In genomic region chr4:27000820-27001219, GRCh38 we compare ENCODE assay signal across 8 cellular contexts.
A peak's percentile ranks its signal among the peaks of the same experiment; 100 is the strongest.
DNase-seq lines count a peak whose midpoint lies in the region; ATAC-seq and TF ChIP-seq lines count a peak whose summit lies in the region.

No MANE protein-coding gene starts in this region.

- H2AFZ ChIP-seq in osteoblast (ENCODE audit: low read length): no peak overlapping the region

- peak; percentile 85 for ATAC-seq in HG02759 (IDR thresholded peaks at IDR 0.05; ENCODE audit: unreplicated experiment)

- in situ Hi-C loops in SK-MEL-5 (cut with HindIII; ENCODE audit: low pct_unique_long_range_greater_than_20kb, low sequenced_read_pairs): no loop called here

- no peak overlapping the region for H3K4me2 ChIP-seq in osteoblast (ENCODE audit: insufficient read depth, low read length)

- H3K79me2 ChIP-seq in osteoblast (ENCODE audit: insufficient read depth, low read length): no peaks in the 10 kb centered on the region

- no peak overlapping the region for H3K4me3 ChIP-seq in osteoblast (ENCODE audit: insufficient read depth, low read length)

- TF ChIP-seq CTCF in osteoblast (IDR thresholded peaks at IDR 0.05; ENCODE audit: extremely low read depth, low read depth, low read length): peak; percentile 9

- H4K20me1 ChIP-seq in osteoblast (ENCODE audit: insufficient read depth, low read length): no peaks in the 10 kb centered on the region

- H3K9me3 ChIP-seq in osteoblast (ENCODE audit: low read depth, low read length): no peaks in the 10 kb centered on the region

- no peaks in the 10 kb centered on the region for H3K36me3 ChIP-seq in osteoblast (ENCODE audit: insufficient read depth, low read length)

- DNase-seq in SIG-M5 treated with dmso at 0.1 percent for 504 hours (lab: John Stamatoyannopoulos, UW; ENCODE audit: unreplicated experiment): peak; percentile 9
- no peak for DNase-seq in SIG-M5 (lab: John Stamatoyannopoulos, UW)
- DNase-seq in SK-MEL-5 (ENCODE audit: low read depth, low spot score): peak; percentile 24
- DNase-seq in osteoblast (ENCODE audit: insufficient read length, low spot score, missing footprints): no peak
- no peak for DNase-seq in putamen (ENCODE audit: low spot score)
- DNase-seq in glomerular visceral epithelial cell (ENCODE audit: extremely low spot score): no peak
- no peak for DNase-seq in KG1 (lab: John Stamatoyannopoulos, UW)

- no peak overlapping the region for H3K27ac ChIP-seq in osteoblast (ENCODE audit: low read depth, low read length)

- peaks cover 22% of the 10 kb centered on the region for H3K4me1 ChIP-seq in osteoblast (ENCODE audit: insufficient read depth, low read length)

- no peaks in the 10 kb centered on the region for H3K27me3 ChIP-seq in osteoblast (ENCODE audit: insufficient read depth, low read length)

Comparison
In these comparisons a context has a peak if more than half of its experiments do, and no peak if none do; other contexts are left out.
1. DNase-seq: peak in SIG-M5 treated with dmso at 0.1 percent for 504 hours (single experiment) and SK-MEL-5 (single experiment); none in SIG-M5 (single experiment), osteoblast (single experiment), putamen (single experiment), glomerular visceral epithelial cell (single experiment) and KG1 (single experiment).